In the genomic region with DNA sequence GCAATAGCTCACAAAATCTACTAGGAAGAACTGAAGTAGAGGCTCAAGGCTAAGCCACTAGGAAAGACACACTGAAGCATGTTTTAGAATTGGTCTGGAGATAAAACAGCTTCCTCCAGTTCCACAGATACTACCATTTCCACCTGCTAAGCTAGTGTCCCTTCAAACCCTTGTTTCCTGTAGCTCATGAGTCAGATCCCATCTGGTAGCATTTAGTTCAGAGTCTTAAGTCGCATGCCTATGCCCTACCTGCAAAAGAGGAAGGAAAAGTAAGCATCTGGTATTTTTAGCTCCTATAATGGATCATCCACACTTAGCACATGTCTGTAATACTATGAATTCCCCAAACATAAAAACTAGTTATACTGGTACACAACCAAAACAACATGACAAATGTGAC, we compare ENCODE assay signal across 13 cellular contexts.
DNase-seq lines count a peak whose midpoint lies in the region; ATAC-seq and TF ChIP-seq lines count a peak whose summit lies in the region.
"Had no signal": no experiment of that assay in that cellular context is flagged by ENCODE, and none has a peak within 500 bp of the region (broad histone marks: within the 10 kb centered on the region; RNA-seq: fewer than 3 reads in every experiment).

No MANE protein-coding gene starts in this region.

- no peak overlapping the region for H3K4me3 ChIP-seq in body of pancreas
- H3K4me3 ChIP-seq: colonic mucosa, SJSA1 had no signal

- H3K36me3 ChIP-seq in body of pancreas (replicated peaks in 1 of 2; ENCODE audit: insufficient read depth in 1 of 2, low read depth in 2 of 2) = no peaks in the 10 kb centered on the region
- H3K36me3 ChIP-seq: colonic mucosa, SJSA1 had no signal

- intact Hi-C loops in body of pancreas (cut with DNase I) = no loop called here

- no peak for TF ChIP-seq CTCF in body of pancreas (IDR thresholded peaks at IDR 0.05)

- no peaks in the 10 kb centered on the region for H3K4me1 ChIP-seq in body of pancreas
- H3K4me1 ChIP-seq: colonic mucosa had no signal

- peak; percentile 61 to 69 for DNase-seq in AML-193 (lab: John Stamatoyannopoulos, UW)
- peak; percentile 33 for DNase-seq in RPMI7951 (ENCODE audit: low read depth)
- no peak for DNase-seq in SHP77 treated with DMSO at 0.1 percent for 48 hours (lab: John Stamatoyannopoulos, UW)
- no peak for DNase-seq in cerebellar nuclear complex (lab: John Stamatoyannopoulos, UW)
- DNase-seq in cortex of kidney (lab: John Stamatoyannopoulos, UW) = no peak
- DNase-seq in body of pancreas = no peak
- DNase-seq: activated T-cell treated with anti-CD3 and anti-CD28 coated beads for 4 hours, colonic mucosa, NCI-H1436, NCI-H526 had no signal

- no peak overlapping the region for H3K27ac ChIP-seq in body of pancreas
- H3K27ac ChIP-seq: colonic mucosa, SJSA1 had no signal

- TF ChIP-seq POLR2A in body of pancreas (IDR thresholded peaks at IDR 0.05) = no peak

- peaks cover 0 to 18% (median 0%) of the 10 kb centered on the region in 3 donors for H3K9me3 ChIP-seq in body of pancreas
- H3K9me3 ChIP-seq: colonic mucosa, SJSA1 had no signal

- ATAC-seq in GM19351 (IDR thresholded peaks at IDR 0.05; ENCODE audit: unreplicated experiment) = peak; percentile 70
- ATAC-seq in HG03354 (IDR thresholded peaks at IDR 0.05; ENCODE audit: poor library complexity, severe bottlenecking, unreplicated experiment) = peak; percentile 76
- ATAC-seq in body of pancreas = no peak

- 30 to 100% methylated on average over 1 of the region's 1 CpG for WGBS in body of pancreas, 2 donors

- no peaks in the 10 kb centered on the region for H3K27me3 ChIP-seq in body of pancreas
- H3K27me3 ChIP-seq: colonic mucosa, SJSA1 had no signal

Comparison
In these comparisons a context has a peak if more than half of its experiments do, and no peak if none do; other contexts are left out.
1. DNase-seq: peak in AML-193 (2 of 2) and RPMI7951 (single experiment); none in SHP77 treated with DMSO at 0.1 percent for 48 hours (single experiment), cerebellar nuclear complex (0 of 2), cortex of kidney (single experiment) and body of pancreas (0 of 4).